1 cellular context compared by ENCODE assay signal in the genomic region with DNA sequence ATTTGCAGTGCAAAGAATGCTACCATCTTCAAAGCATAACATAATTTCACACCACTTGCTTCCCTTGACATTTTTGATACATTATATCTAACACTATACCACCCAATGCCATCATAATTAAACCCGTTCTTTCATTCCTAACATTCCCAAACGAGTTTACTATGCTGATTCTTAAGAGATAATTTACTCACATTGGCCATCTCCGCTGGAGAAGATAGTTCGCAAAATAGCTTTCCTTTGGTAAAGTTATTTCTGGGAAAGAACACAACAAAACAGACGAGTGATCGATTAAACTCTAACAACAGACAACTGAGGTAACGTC.
TF ChIP-seq lines count a peak whose summit lies in the region.

No MANE protein-coding gene starts in this region.

TF ChIP-seq in endothelial cell of umbilical vein, 7 proteins besides CTCF, POLR2A, EP300 and RAD21 (continued from another document):
- TF ChIP-seq POLR2AphosphoS5 (IDR thresholded peaks at IDR 0.05; ENCODE audit: insufficient read depth, low read depth, low read length) (no peak), GATA2 (IDR thresholded peaks at IDR 0.05; ENCODE audit: insufficient read depth, insufficient read length, low read depth, low read length) (no peak), MAX (IDR thresholded peaks at IDR 0.05; ENCODE audit: insufficient read depth, insufficient read length) (no peak), JUN (IDR thresholded peaks at IDR 0.05; ENCODE audit: borderline replicate concordance, insufficient read depth, insufficient read length, low read depth) (no peak), MYC (IDR thresholded peaks at IDR 0.05; ENCODE audit: low read depth, low read length) (no peak)
